ENCODE assay signal across 8 cellular contexts in the genomic region with DNA sequence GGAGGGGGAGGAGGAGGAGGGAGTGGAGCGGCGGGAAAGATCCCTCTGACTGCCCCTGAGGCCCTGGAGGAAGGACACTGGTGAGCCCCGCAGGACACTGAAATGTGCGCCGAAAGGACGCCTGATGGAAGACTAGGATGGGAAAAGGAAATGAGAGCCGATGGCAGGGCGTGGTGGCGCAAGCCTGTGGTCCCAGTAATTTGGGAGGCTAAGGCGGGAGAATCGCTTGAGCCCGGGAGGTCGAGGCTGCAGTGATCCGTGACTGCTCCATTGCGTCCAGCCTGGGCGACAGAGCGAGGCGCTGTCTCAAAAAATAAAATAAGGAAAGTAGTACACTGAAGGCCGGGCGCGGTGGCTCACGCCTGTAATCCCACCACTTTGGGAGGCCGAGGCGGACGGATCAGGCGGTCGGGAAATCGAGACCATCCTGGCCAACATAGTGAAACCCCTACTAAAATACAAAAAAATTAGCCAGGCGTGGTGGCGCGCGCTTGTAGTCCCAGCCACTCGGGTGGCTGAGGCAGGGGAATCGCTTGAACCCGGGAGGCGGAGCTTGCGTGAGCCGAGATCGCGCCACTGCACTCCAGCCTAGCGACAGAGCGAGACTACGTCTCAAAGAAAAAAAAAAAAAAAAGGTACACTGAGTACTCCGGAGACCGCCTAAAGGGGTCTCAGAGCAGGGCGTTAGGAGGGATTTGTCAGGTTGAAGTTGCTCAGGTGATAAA. TPM values are rescaled to one million over a fixed set of nuclear protein-coding genes. Genes with fewer than 3 reads are reported as not detected.
A peak's percentile ranks its signal among the peaks of the same experiment; 100 is the strongest.
DNase-seq lines count a peak whose midpoint lies in the region; ATAC-seq and TF ChIP-seq lines count a peak whose summit lies in the region.

No MANE protein-coding gene starts in this region.

- TF ChIP-seq CTCF in GM12875 (IDR thresholded peaks at IDR 0.05; ENCODE audit: borderline replicate concordance, insufficient read depth, low read depth, low read length) (no peak), OCI-LY3 (IDR thresholded peaks at IDR 0.05; ENCODE audit: low read depth, low read length) (no peak), heart right ventricle (IDR thresholded peaks at IDR 0.05) (peak in 2 of 9 donors; percentile 6 to 9), sigmoid colon (IDR thresholded peaks at IDR 0.05) (no peak)

- peak overlapping the region; percentile 76 for H3K9ac ChIP-seq in OCI-LY3 (ENCODE audit: low read length)

- H3K4me2 ChIP-seq in OCI-LY3 (ENCODE audit: low read length) = peak overlapping the region; percentile 74

- intact Hi-C loops in heart right ventricle (cut with DNase I) = loop anchor here in 3 of 10 donors (1.0 to 5.0 kb wide), 5 partner anchors 11 to 1588 kb away; partner anchors contain the start of gene ZNF487 (in 1 of the 3)
- intact Hi-C loops in sigmoid colon (cut with DNase I) = loop anchor here (1.0 kb wide), 1 partner anchor 27 kb away; no protein-coding TSS in a partner anchor

- H3K27ac ChIP-seq in OCI-LY3 (ENCODE audit: low read length) = peak overlapping the region; percentile 96
- peak overlapping the region; percentile 96 to 100 (median 98) for H3K27ac ChIP-seq in heart right ventricle
- peak overlapping the region; percentile 94 to 99 (median 99) for H3K27ac ChIP-seq in sigmoid colon

- H3K27me3 ChIP-seq in OCI-LY3 (ENCODE audit: low read depth, low read length) (no peaks in the 10 kb centered on the region), heart right ventricle (no peaks in the 10 kb centered on the region), sigmoid colon (no peaks in the 10 kb centered on the region)

- peak; percentile 90 for DNase-seq in activated effector memory CD4-positive, alpha-beta T cell treated with anti-CD3 and anti-CD28 coated beads, Interleukin-2, amount 50 U/mL, for 16 hours
- peak; percentile 32 to 56 for DNase-seq in heart right ventricle
- DNase-seq in sigmoid colon = peak; percentile 73
- DNase-seq in NCI-H1694 treated with DMSO at 0.1 percent for 48 hours (lab: John Stamatoyannopoulos, UW) = no peak

- WGBS in heart right ventricle, 2 donors = 8 to 9% methylated on average over 46 of the region's 46 CpGs
- WGBS in sigmoid colon, 2 donors = 5 to 9% methylated on average over 46 of the region's 46 CpGs

- peak overlapping the region; percentile 65 for H3K4me3 ChIP-seq in GM12875 (ENCODE audit: low read depth, low read length)
- H3K4me3 ChIP-seq in OCI-LY3 (ENCODE audit: low read length) = peak overlapping the region; percentile 99
- peak overlapping the region; percentile 44 to 93 (median 83) for H3K4me3 ChIP-seq in heart right ventricle
- H3K4me3 ChIP-seq in sigmoid colon = peak overlapping the region; percentile 64 to 91 (median 80)

- H3K79me2 ChIP-seq in OCI-LY3 (ENCODE audit: low read length) = peaks cover 47% of the 10 kb centered on the region

- no peak for TF ChIP-seq EP300 in sigmoid colon (IDR thresholded peaks at IDR 0.05)

- peaks cover 18% of the 10 kb centered on the region for H4K20me1 ChIP-seq in OCI-LY3 (ENCODE audit: insufficient read depth, low read length)

- no peaks in the 10 kb centered on the region for H3K9me3 ChIP-seq in OCI-LY3 (ENCODE audit: insufficient read depth, low read length)
- no peaks in the 10 kb centered on the region for H3K9me3 ChIP-seq in heart right ventricle
- no peaks in the 10 kb centered on the region for H3K9me3 ChIP-seq in sigmoid colon

- H2AFZ ChIP-seq in OCI-LY3 (ENCODE audit: low read depth, low read length) = no peak overlapping the region; the same call in 1 of the 2 replicates

- peak in 5 of 8 donors; percentile 4 to 13 (median 7) for ATAC-seq in heart right ventricle
- no peak for ATAC-seq in HG02623 (IDR thresholded peaks at IDR 0.05; ENCODE audit: unreplicated experiment)
- no peak for ATAC-seq in HG02759 (IDR thresholded peaks at IDR 0.05; ENCODE audit: unreplicated experiment)

- H3K4me1 ChIP-seq in OCI-LY3 (ENCODE audit: low read length) = peaks cover 10% of the 10 kb centered on the region
- peaks cover 2 to 40% (median 31%) of the 10 kb centered on the region in 9 donors for H3K4me1 ChIP-seq in heart right ventricle
- H3K4me1 ChIP-seq in sigmoid colon = peaks cover 0 to 41% (median 30%) of the 10 kb centered on the region in 4 donors

- H3K36me3 ChIP-seq in OCI-LY3 (replicated peaks; ENCODE audit: low read depth, low read length) = peaks cover 17% of the 10 kb centered on the region
- no peaks in the 10 kb centered on the region for H3K36me3 ChIP-seq in heart right ventricle
- H3K36me3 ChIP-seq in sigmoid colon = no peaks in the 10 kb centered on the region

- no peak for TF ChIP-seq POLR2A in sigmoid colon (IDR thresholded peaks at IDR 0.05)

RNA-seq across cellular contexts. Expression of gene HNRNPF, which starts 0.6 kb away (rescaled TPM):
- total RNA-seq in heart right ventricle = 100 to 1,000 TPM in 2 of 10 donors, 10 to 100 TPM in 8; 54.7 to 113 (median 75.2) TPM
- polyA plus RNA-seq in heart right ventricle = 10 to 100 TPM; 26.4 to 77.5 TPM
- 100 to 1,000 TPM; 101 to 185 (median 150) TPM for total RNA-seq in sigmoid colon
- 100 to 1,000 TPM; 117 to 194 (median 134) TPM for polyA plus RNA-seq in sigmoid colon

RNA-seq across cellular contexts. Expression of gene ZNF487, which starts 27.4 kb away (rescaled TPM):
- total RNA-seq in heart right ventricle = 1 to 10 TPM; 1.6 to 4.2 (median 2.4) TPM
- 1 to 10 TPM; 3.3 to 4.3 TPM for polyA plus RNA-seq in heart right ventricle
- total RNA-seq in sigmoid colon = 10 to 100 TPM in 3 of 4 donors, 1 to 10 TPM in 1; 6.1 to 21.6 (median 13.3) TPM
- polyA plus RNA-seq in sigmoid colon = 1 to 10 TPM; 5.3 to 6.6 (median 6.5) TPM

RNA-seq across cellular contexts. Expression of gene FXYD4, which starts 38.1 kb away (rescaled TPM):
- total RNA-seq in heart right ventricle (1 to 10 TPM in 1 of 10 donors, under 1 TPM in 1, not detected in 8; 0.42 to 1.5 TPM), sigmoid colon (not detected)
- polyA plus RNA-seq in heart right ventricle (not detected), sigmoid colon (not detected)

Comparison
In these comparisons a context has a peak if more than half of its experiments do, and no peak if none do; other contexts are left out.
1. ATAC-seq: peak in heart right ventricle (5 of 8); none in HG02623 (single experiment) and HG02759 (single experiment).
2. Peak in every context shown above with its lines, with median percentiles within 50 percentile points of each other: H3K4me3 ChIP-seq and H3K27ac ChIP-seq.